12 cellular contexts compared by ENCODE assay signal in the genomic region with DNA sequence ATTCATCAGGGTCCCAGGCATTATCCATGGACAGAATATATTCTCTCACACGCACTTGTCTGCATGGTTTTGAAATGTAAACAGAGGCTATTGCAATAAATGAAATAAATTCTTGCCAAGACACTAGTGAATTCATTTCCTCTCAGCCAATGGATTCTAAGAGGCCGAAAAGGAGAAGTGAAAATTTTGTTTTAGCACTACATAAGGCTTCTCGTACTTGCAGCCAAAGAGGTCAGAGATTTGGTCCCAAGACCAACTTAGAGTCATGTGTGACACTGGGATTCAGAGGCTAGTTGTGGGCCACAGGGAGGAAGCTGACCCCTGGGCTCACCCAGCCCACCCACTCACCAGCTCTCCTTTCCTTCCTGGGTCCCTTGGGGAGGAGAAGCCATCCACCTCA.
DNase-seq lines count a peak whose midpoint lies in the region; ATAC-seq and TF ChIP-seq lines count a peak whose summit lies in the region.
"Had no signal": no experiment of that assay in that cellular context is flagged by ENCODE, and none has a peak within 500 bp of the region (broad histone marks: within the 10 kb centered on the region; RNA-seq: fewer than 3 reads in every experiment).

No MANE protein-coding gene starts in this region.

- no peaks in the 10 kb centered on the region for H3K36me3 Mint-ChIP-seq in type B pancreatic cell
- H3K36me3 Mint-ChIP-seq: brain had no signal

- H3K9me3 Mint-ChIP-seq in type B pancreatic cell: no peaks in the 10 kb centered on the region

- peaks cover 27% of the 10 kb centered on the region for H3K27me3 Mint-ChIP-seq in type B pancreatic cell

- TF ChIP-seq CTCF in right atrium auricular region (IDR thresholded peaks at IDR 0.05) (no peak), choroid plexus epithelial cell (conservative IDR thresholded peaks at IDR 0.05; ENCODE audit: low read depth, low read length) (no peak), type B pancreatic cell (conservative IDR thresholded peaks at IDR 0.05) (no peak)

- peak overlapping the region; percentile 1 to 63 for H3K27ac ChIP-seq in right atrium auricular region

- H3K4me1 ChIP-seq in right atrium auricular region: peaks cover 0 to 63% of the 10 kb centered on the region in 2 donors

- no peaks in the 10 kb centered on the region for H3K9me3 ChIP-seq in right atrium auricular region
- H3K9me3 ChIP-seq: lower lobe of right lung had no signal

- H3K4me3 Mint-ChIP-seq in type B pancreatic cell: no peak overlapping the region
- H3K4me3 Mint-ChIP-seq: activated CD8-positive, alpha-beta T cell treated with anti-CD3 and anti-CD28 coated beads, Interleukin-2, amount 10 ng/mL, durations not matched to agents 7 days and 5 days; brain had no signal

- H3K36me3 ChIP-seq in right atrium auricular region: no peaks in the 10 kb centered on the region
- H3K36me3 ChIP-seq: lower lobe of right lung had no signal

- ATAC-seq in Right ventricle myocardium superior (ENCODE audit: poor library complexity): no peak
- ATAC-seq in GM21825 (IDR thresholded peaks at IDR 0.05; ENCODE audit: unreplicated experiment): no peak
- ATAC-seq: activated CD8-positive, alpha-beta T cell treated with anti-CD3 and anti-CD28 coated beads, Interleukin-2, amount 10 ng/mL, durations not matched to agents 7 days and 5 days had no signal

- DNase-seq in right atrium auricular region (ENCODE audit: low spot score) (no peak), Right ventricle myocardium superior (no peak), Kasumi-1 (lab: John Stamatoyannopoulos, UW) (peak; percentile 11 to 21), choroid plexus epithelial cell (ENCODE audit: low read depth) (peak; percentile 44), type B pancreatic cell (ENCODE audit: extremely low spot score, unreplicated experiment) (no peak), NCI-H128 (lab: John Stamatoyannopoulos, UW; ENCODE audit: unreplicated experiment) (no peak)
- no peak for DNase-seq in NK-92 treated with Interleukin-12 subunit alpha and Interleukin-12 subunit beta, amount 100 ng/mL, for 24 hours (lab: John Stamatoyannopoulos, UW)
- DNase-seq: activated CD8-positive, alpha-beta T cell treated with anti-CD3 and anti-CD28 coated beads, Interleukin-2, amount 10 ng/mL, durations not matched to agents 7 days and 5 days; activated gamma-delta T cell treated with Interleukin-2 at 50 U/mL for 16 hours; lower lobe of right lung had no signal

- intact Hi-C loops in Right ventricle myocardium superior (cut with DNase I): loop anchor here (10.0 kb wide), 1 partner anchor 207 kb away; the partner anchor contains the start of gene INHBB

- no peaks in the 10 kb centered on the region for H3K27me3 ChIP-seq in right atrium auricular region

- no peak overlapping the region for H3K4me3 ChIP-seq in right atrium auricular region
- no peak overlapping the region for H3K4me3 ChIP-seq in choroid plexus epithelial cell (ENCODE audit: low read depth, low read length)
- H3K4me3 ChIP-seq: lower lobe of right lung had no signal

- peaks cover 24% of the 10 kb centered on the region for H3K4me1 Mint-ChIP-seq in type B pancreatic cell (ENCODE audit: unreplicated experiment)

- no peak overlapping the region for H3K27ac Mint-ChIP-seq in type B pancreatic cell
- H3K27ac Mint-ChIP-seq: activated CD8-positive, alpha-beta T cell treated with anti-CD3 and anti-CD28 coated beads, Interleukin-2, amount 10 ng/mL, durations not matched to agents 7 days and 5 days had no signal

Comparison
In these comparisons a context has a peak if more than half of its experiments do, and no peak if none do; other contexts are left out.
1. DNase-seq: peak in Kasumi-1 (2 of 2) and choroid plexus epithelial cell (single experiment); none in right atrium auricular region (single experiment), Right ventricle myocardium superior (single experiment), type B pancreatic cell (single experiment), NK-92 treated with Interleukin-12 subunit alpha and Interleukin-12 subunit beta, amount 100 ng/mL, for 24 hours (single experiment) and NCI-H128 (single experiment).